In the genomic region with DNA sequence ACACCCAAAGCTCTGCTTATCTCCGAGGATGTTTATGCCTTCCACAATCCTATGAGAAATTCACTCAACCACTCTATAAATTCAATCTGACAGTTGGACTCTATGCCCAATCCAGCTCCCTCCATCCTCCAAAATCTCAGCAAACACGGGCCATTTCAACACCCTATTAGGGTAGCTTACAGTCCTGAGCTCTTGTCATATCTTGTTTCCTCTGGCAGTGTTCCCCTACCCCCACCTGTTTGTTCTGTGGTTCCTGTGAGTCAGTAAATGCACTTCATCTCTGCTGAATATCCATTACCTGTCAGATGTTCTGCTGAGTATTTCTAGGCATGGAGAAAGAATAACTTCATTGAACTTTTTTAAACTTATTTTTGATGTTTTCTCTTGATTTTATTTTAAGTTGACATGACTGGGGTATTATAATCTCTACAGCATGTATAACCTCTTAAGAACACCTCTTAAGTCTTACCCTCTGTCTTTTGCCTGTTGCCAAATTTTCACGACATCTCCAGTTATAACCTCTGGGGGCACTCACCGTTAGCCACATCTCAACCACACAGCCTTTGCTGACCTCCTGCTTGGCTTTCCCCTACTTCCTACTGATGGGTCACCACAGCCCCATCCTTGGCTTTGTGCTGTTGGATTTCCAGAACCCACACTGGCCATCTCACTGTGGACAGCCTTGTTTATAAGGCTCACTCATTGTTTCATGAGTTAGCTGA, we compare ENCODE assay signal across 23 cellular contexts.
DNase-seq lines count a peak whose midpoint lies in the region; ATAC-seq and FAIRE-seq lines count a peak whose summit lies in the region.
"Had no signal": no experiment of that assay in that cellular context is flagged by ENCODE, and none has a peak within 500 bp of the region (broad histone marks: within the 10 kb centered on the region; RNA-seq: fewer than 3 reads in every experiment).

No MANE protein-coding gene starts in this region.

- peaks cover 0 to 9% (median 4%) of the 10 kb centered on the region in 9 donors for H3K9me3 Mint-ChIP-seq in naive thymus-derived CD8-positive, alpha-beta T cell
- H3K9me3 Mint-ChIP-seq: activated T-cell treated with anti-CD3 and anti-CD28 coated beads, Interleukin-2, amount 50 U/mL, for 24 hours had no signal

- H3K4me1 Mint-ChIP-seq in naive thymus-derived CD8-positive, alpha-beta T cell = peaks cover 0 to 2% (median 0%) of the 10 kb centered on the region in 4 donors
- H3K4me1 Mint-ChIP-seq: CD4-positive, alpha-beta memory T cell; immature natural killer cell; stimulated activated effector memory CD8-positive, alpha-beta T cell treated with anti-CD3 and anti-CD28 coated beads, Interleukin-12 subunit alpha, Interleukin-12 subunit beta, amount 100 ng/mL, for 72 hours had no signal

- peak; percentile 90 for FAIRE-seq in islet of Langerhans (lab: Jason Lieb, UNC)
- FAIRE-seq: GM12891, K562 had no signal

- H3K27me3 Mint-ChIP-seq in naive thymus-derived CD8-positive, alpha-beta T cell = peaks cover 2 to 26% (median 13%) of the 10 kb centered on the region in 5 donors
- H3K27me3 Mint-ChIP-seq: progenitor cell of endocrine pancreas had no signal

- ATAC-seq in naive thymus-derived CD8-positive, alpha-beta T cell = no peak
- no peak for ATAC-seq in HG03460 (IDR thresholded peaks at IDR 0.05; ENCODE audit: unreplicated experiment)
- ATAC-seq: heart right ventricle; K562; stimulated activated effector memory CD8-positive, alpha-beta T cell treated with anti-CD3 and anti-CD28 coated beads, Interleukin-12 subunit alpha, Interleukin-12 subunit beta, amount 100 ng/mL, for 72 hours had no signal

- H3K27ac Mint-ChIP-seq in naive thymus-derived CD8-positive, alpha-beta T cell = no peak overlapping the region
- H3K27ac Mint-ChIP-seq: activated naive CD4-positive, alpha-beta T cell treated with anti-CD3 and anti-CD28 coated beads for 36 hours; activated T-cell treated with anti-CD3 and anti-CD28 coated beads, Interleukin-2, amount 50 U/mL, for 24 hours; immature natural killer cell; progenitor cell of endocrine pancreas; stimulated activated effector memory CD8-positive, alpha-beta T cell treated with anti-CD3 and anti-CD28 coated beads, Interleukin-12 subunit alpha, Interleukin-12 subunit beta, amount 100 ng/mL, for 72 hours had no signal

- H3K4me3 Mint-ChIP-seq in naive thymus-derived CD8-positive, alpha-beta T cell = no peak overlapping the region
- H3K4me3 Mint-ChIP-seq: activated naive CD4-positive, alpha-beta T cell treated with anti-CD3 and anti-CD28 coated beads for 36 hours; activated T-cell treated with anti-CD3 and anti-CD28 coated beads, Interleukin-2, amount 50 U/mL, for 24 hours; CD4-positive, alpha-beta memory T cell; immature natural killer cell; stimulated activated effector memory CD8-positive, alpha-beta T cell treated with anti-CD3 and anti-CD28 coated beads, Interleukin-12 subunit alpha, Interleukin-12 subunit beta, amount 100 ng/mL, for 72 hours had no signal

- POLR2A ChIA-PET in naive thymus-derived CD8-positive, alpha-beta T cell (lab: Charles Lee) = no interaction called here

- H3K36me3 Mint-ChIP-seq in naive thymus-derived CD8-positive, alpha-beta T cell = peaks cover 0 to 5% (median 0%) of the 10 kb centered on the region in 3 donors
- H3K36me3 Mint-ChIP-seq: CD4-positive, alpha-beta memory T cell; stimulated activated effector memory CD8-positive, alpha-beta T cell treated with anti-CD3 and anti-CD28 coated beads, Interleukin-12 subunit alpha, Interleukin-12 subunit beta, amount 100 ng/mL, for 72 hours had no signal

- DNase-seq in Daoy (ENCODE audit: low read depth) (peak; percentile 72), NCI-H2029 (lab: John Stamatoyannopoulos, UW) (peak; percentile 48), amniotic epithelial cell (ENCODE audit: low read depth) (peak; percentile 17)
- DNase-seq in naive thymus-derived CD8-positive, alpha-beta T cell = no peak
- DNase-seq in stimulated activated CD4-positive, alpha-beta T cell treated with anti-CD3 and anti-CD28 coated beads, Interleukin-15, amount 100 ng/mL, for 24 hours = no peak
- DNase-seq: activated CD4-positive, alpha-beta T cell treated with anti-CD3 and anti-CD28 coated beads for 1 hour; activated CD8-positive, alpha-beta memory T cell treated with anti-CD3 and anti-CD28 coated beads for 24 hours; activated naive CD4-positive, alpha-beta T cell treated with anti-CD3 and anti-CD28 coated beads for 36 hours; activated T-cell treated with anti-CD3 and anti-CD28 coated beads, Interleukin-2, amount 50 U/mL, for 24 hours; CD4-positive, alpha-beta memory T cell; foreskin fibroblast; heart right ventricle; immature natural killer cell; NCI-H187; OCI-M1; Right ventricle myocardium superior; testis had no signal

Comparison
In these comparisons a context has a peak if more than half of its experiments do, and no peak if none do; other contexts are left out.
1. DNase-seq: peak in Daoy (single experiment), NCI-H2029 (single experiment) and amniotic epithelial cell (single experiment); none in naive thymus-derived CD8-positive, alpha-beta T cell (0 of 10) and stimulated activated CD4-positive, alpha-beta T cell treated with anti-CD3 and anti-CD28 coated beads, Interleukin-15, amount 100 ng/mL, for 24 hours (single experiment).